ENCODE assay signal across 8 cellular contexts in the genomic region with DNA sequence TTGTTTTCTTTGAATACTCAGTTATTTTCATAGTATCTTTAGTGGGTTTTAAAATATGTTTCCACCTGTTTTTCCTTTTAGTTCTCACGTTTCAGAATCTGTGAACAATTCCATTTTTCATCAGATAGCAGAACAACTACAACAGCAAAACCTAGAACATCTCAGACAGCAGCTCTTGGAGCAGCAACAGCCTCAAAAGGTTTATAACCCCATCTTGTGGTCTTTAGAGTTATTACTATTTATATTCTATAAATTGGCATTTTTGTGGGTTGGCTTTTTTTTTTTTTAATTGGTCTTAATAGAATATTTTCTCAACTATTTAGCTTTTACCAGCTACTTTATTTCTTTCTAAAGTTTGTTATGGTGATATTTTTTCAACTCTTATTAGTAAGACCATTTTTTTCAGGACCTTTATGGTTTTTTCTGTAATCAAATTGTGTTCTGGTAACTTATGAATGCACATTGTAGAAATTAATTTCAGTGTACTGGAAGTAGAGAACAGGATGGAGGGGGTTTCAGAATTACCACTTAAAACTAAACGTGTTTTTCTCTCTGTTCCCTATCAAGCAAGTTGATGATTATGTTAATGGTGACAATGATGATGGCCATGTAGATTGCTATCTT.
DNase-seq lines count a peak whose midpoint lies in the region; ATAC-seq, FAIRE-seq and TF ChIP-seq lines count a peak whose summit lies in the region.

No MANE protein-coding gene starts in this region.

- dilution Hi-C loops in endothelial cell of umbilical vein (cut with MboI; ENCODE audit: extremely low pct_ligation_motif_present, low sequenced_read_pairs), result no loop called here

- H2AFZ ChIP-seq in OCI-LY3 (ENCODE audit: low read depth, low read length) (no peak overlapping the region), endothelial cell of umbilical vein (ENCODE audit: low read depth, low read length) (no peak overlapping the region)

- no peak overlapping the region for H3K4me3 ChIP-seq in OCI-LY3 (ENCODE audit: low read length)
- no peak overlapping the region for H3K4me3 ChIP-seq in endothelial cell of umbilical vein (replicated peaks in 1 of 3; ENCODE audit: insufficient read depth in 1 of 3, low read depth in 1 of 3, low read length in 3 of 3)
- no peak overlapping the region for H3K4me3 ChIP-seq in pancreas

- WGBS in pancreas, 2 donors, result 12 to 19% methylated on average over 2 of the region's 2 CpGs

- H3K36me3 ChIP-seq in OCI-LY3 (replicated peaks; ENCODE audit: low read depth, low read length) (peaks cover 24% of the 10 kb centered on the region), endothelial cell of umbilical vein (ENCODE audit: control insufficient read depth in 2 of 2, extremely low read depth in 1 of 2, insufficient read depth in 2 of 2, low read length in 2 of 2) (peaks cover 3 to 17% of the 10 kb centered on the region in 2 experiments), pancreas (peaks cover 2 to 42% (median 18%) of the 10 kb centered on the region in 3 donors)

- H3K4me2 ChIP-seq in OCI-LY3 (ENCODE audit: low read length) (peak overlapping the region; percentile 27), endothelial cell of umbilical vein (ENCODE audit: insufficient read depth, low read length) (no peak overlapping the region)

- DNase-seq in COLO829 (ENCODE audit: low spot score) (peak; percentile 45), H4 (ENCODE audit: low spot score) (peak; percentile 2), endothelial cell of umbilical vein (ENCODE audit: low read depth, low spot score) (peak; percentile 69), pancreas (no peak), ecto neural progenitor cell (ENCODE audit: low spot score) (no peak)
- no peak for DNase-seq in stimulated activated naive CD4-positive, alpha-beta T cell treated with Interleukin-2 at 50 U/mL for 16 hours (lab: John Stamatoyannopoulos, UW)

- no peaks in the 10 kb centered on the region for H3K27me3 ChIP-seq in OCI-LY3 (ENCODE audit: low read depth, low read length)
- no peaks in the 10 kb centered on the region for H3K27me3 ChIP-seq in endothelial cell of umbilical vein (ENCODE audit: control insufficient read depth in 2 of 2, insufficient read depth in 2 of 2, low read length in 2 of 2)
- no peaks in the 10 kb centered on the region for H3K27me3 ChIP-seq in pancreas

- CTCF ChIA-PET in endothelial cell of umbilical vein (lab: Charles Lee), result interaction anchor here (0.7 to 6.9 kb wide), 23 partner anchors 9 to 651 kb away, joined by 3 to 226 read pairs (median 4); a partner anchor contains a TSS

- H3K27ac ChIP-seq in OCI-LY3 (ENCODE audit: low read length) (no peak overlapping the region; the same call in 1 of the 2 replicates), endothelial cell of umbilical vein (ENCODE audit: insufficient read depth, low read depth, low read length) (no peak overlapping the region), pancreas (no peak overlapping the region)

- H4K20me1 ChIP-seq in OCI-LY3 (ENCODE audit: insufficient read depth, low read length) (no peaks in the 10 kb centered on the region), endothelial cell of umbilical vein (replicated peaks; ENCODE audit: control insufficient read depth, extremely low read depth, insufficient read depth, low read length) (no peaks in the 10 kb centered on the region)

- ATAC-seq in pancreas (peak in 3 of 4 donors; percentile 82 to 85 (median 83)), HG02938 (IDR thresholded peaks at IDR 0.05; ENCODE audit: unreplicated experiment) (no peak)

- TF ChIP-seq POLR2A in endothelial cell of umbilical vein (IDR thresholded peaks at IDR 0.05; ENCODE audit: low read depth, low read length), result no peak

- H3K9ac ChIP-seq in OCI-LY3 (ENCODE audit: low read length) (peak overlapping the region; percentile 9; the same call in 1 of the 2 replicates), endothelial cell of umbilical vein (replicated peaks; ENCODE audit: extremely low read depth, insufficient read depth, low read length) (no peak overlapping the region)

- H3K4me1 ChIP-seq in OCI-LY3 (ENCODE audit: low read length) (peaks cover 18% of the 10 kb centered on the region), endothelial cell of umbilical vein (ENCODE audit: control insufficient read depth, extremely low read depth, insufficient read depth, low read length) (no peaks in the 10 kb centered on the region), pancreas (no peaks in the 10 kb centered on the region)

- POLR2A ChIA-PET in endothelial cell of umbilical vein (lab: Charles Lee), result interaction anchor here (0.6 to 0.7 kb wide), 2 partner anchors 130 to 237 kb away, joined by 4 to 6 read pairs; no protein-coding TSS in a partner anchor

- TF ChIP-seq CTCF in OCI-LY3 (IDR thresholded peaks at IDR 0.05; ENCODE audit: low read depth, low read length) (peak; percentile 51), endothelial cell of umbilical vein (IDR thresholded peaks at IDR 0.05; ENCODE audit: extremely low read depth in 1 of 2, insufficient read depth in 1 of 2, low read depth in 1 of 2, low read length in 2 of 2) (peak in 1 of 2 donors; percentile 30), pancreas (IDR thresholded peaks at IDR 0.05) (peak in 3 of 4 donors; percentile 13 to 32 (median 20))

- intact Hi-C loops in endothelial cell of umbilical vein (cut with micrococcal nuclease) (loop anchor here (1.0 kb wide), 3 partner anchors 72 to 651 kb away; a partner anchor contains a TSS), pancreas (cut with DNase I) (loop anchor here in 2 of 3 donors (5.0 kb wide), 1 partner anchor 128 kb away; no protein-coding TSS in a partner anchor)

- no peaks in the 10 kb centered on the region for H3K9me1 ChIP-seq in endothelial cell of umbilical vein (replicated peaks; ENCODE audit: control insufficient read depth, extremely low read depth, insufficient read depth, low read length)

- no TSS peak for BruUV-seq in endothelial cell of umbilical vein (replicated peaks; lab: Mats Ljungman, UMichigan)

- H3K9me3 ChIP-seq in OCI-LY3 (ENCODE audit: insufficient read depth, low read length), result no peaks in the 10 kb centered on the region
- H3K9me3 ChIP-seq in endothelial cell of umbilical vein (replicated peaks; ENCODE audit: control insufficient read depth, insufficient read depth, low read length), result no peaks in the 10 kb centered on the region
- no peaks in the 10 kb centered on the region for H3K9me3 ChIP-seq in pancreas

- FAIRE-seq in endothelial cell of umbilical vein (lab: Jason Lieb, UNC) (peak; percentile 40), pancreas (lab: Jason Lieb, UNC) (peak; percentile 94)

- H3K79me2 ChIP-seq in OCI-LY3 (ENCODE audit: low read length) (no peaks in the 10 kb centered on the region), endothelial cell of umbilical vein (ENCODE audit: control insufficient read depth, insufficient read depth, low read length) (peaks cover 4% of the 10 kb centered on the region)

TF ChIP-seq in endothelial cell of umbilical vein, 7 proteins besides CTCF, POLR2A, EP300 and RAD21:
- TF ChIP-seq GATA2 (IDR thresholded peaks at IDR 0.05; ENCODE audit: insufficient read depth, insufficient read length, low read depth, low read length) (no peak), JUN (IDR thresholded peaks at IDR 0.05; ENCODE audit: borderline replicate concordance, insufficient read depth, insufficient read length, low read depth) (no peak), MYC (IDR thresholded peaks at IDR 0.05; ENCODE audit: low read depth, low read length) (no peak), EZH2 (IDR thresholded peaks at IDR 0.05; ENCODE audit: borderline replicate concordance, low read depth, low read length, severe bottlenecking) (no peak), FOS (IDR thresholded peaks at IDR 0.05; ENCODE audit: borderline replicate concordance, insufficient read depth, low read length) (no peak), POLR2AphosphoS5 (IDR thresholded peaks at IDR 0.05; ENCODE audit: insufficient read depth, low read depth, low read length) (no peak)
- TF ChIP-seq, protein P1, sequence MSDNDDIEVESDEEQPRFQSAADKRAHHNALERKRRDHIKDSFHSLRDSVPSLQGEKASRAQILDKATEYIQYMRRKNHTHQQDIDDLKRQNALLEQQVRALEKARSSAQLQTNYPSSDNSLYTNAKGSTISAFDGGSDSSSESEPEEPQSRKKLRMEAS (IDR thresholded peaks at IDR 0.05; ENCODE audit: insufficient read depth, insufficient read length), result no peak

Comparison
In these comparisons a context has a peak if more than half of its experiments do, and no peak if none do; other contexts are left out.
1. DNase-seq: peak in COLO829 (single experiment), H4 (single experiment) and endothelial cell of umbilical vein (single experiment); none in pancreas (0 of 6), ecto neural progenitor cell (single experiment) and stimulated activated naive CD4-positive, alpha-beta T cell treated with Interleukin-2 at 50 U/mL for 16 hours (single experiment).